In the genomic region with DNA sequence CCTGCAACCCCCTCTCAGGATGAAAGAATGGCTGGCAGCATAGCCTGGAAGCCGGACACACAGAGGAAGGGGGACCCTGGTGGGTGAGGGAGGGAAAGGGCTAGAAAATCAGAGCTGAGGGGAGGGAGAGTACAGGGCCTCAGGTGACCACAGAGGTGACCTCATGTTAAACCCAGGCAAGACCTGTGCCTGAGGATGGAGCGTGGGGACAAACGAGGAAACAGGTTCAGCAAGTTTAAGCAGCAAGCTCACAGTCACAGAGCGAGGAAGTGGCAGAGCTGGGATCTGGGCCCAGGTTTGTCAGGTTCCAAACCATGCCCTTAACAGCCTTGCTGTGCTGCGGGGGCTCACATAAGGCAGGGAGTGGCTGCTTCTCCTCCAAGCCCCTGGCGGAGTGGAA, we compare ENCODE assay signal across 20 cellular contexts. TPM values are rescaled to one million over a fixed set of nuclear protein-coding genes. Genes with fewer than 3 reads are reported as not detected.
DNase-seq lines count a peak whose midpoint lies in the region; ATAC-seq, FAIRE-seq and TF ChIP-seq lines count a peak whose summit lies in the region.
"Had no signal": no experiment of that assay in that cellular context is flagged by ENCODE, and none has a peak within 500 bp of the region (broad histone marks: within the 10 kb centered on the region; RNA-seq: fewer than 3 reads in every experiment).

No MANE protein-coding gene starts in this region.

- ATAC-seq in sciatic nerve (no peak), GM19397 (IDR thresholded peaks at IDR 0.05; ENCODE audit: unreplicated experiment) (no peak), GM21528 (IDR thresholded peaks at IDR 0.05; ENCODE audit: low FRiP score, unreplicated experiment) (no peak)
- ATAC-seq: activated CD4-positive, CD25-positive, alpha-beta regulatory T cell treated with anti-CD3 and anti-CD28 coated beads, Interleukin-2, amount 50 U/mL, for 24 hours; psoas muscle; T-cell had no signal

- WGBS in testis, 2 donors, result 90 to 91% methylated on average over 3 to 6 of the region's 6 CpGs

- CTCF ChIA-PET in PC-9 (lab: Charles Lee), result interaction anchor here (0.6 to 0.9 kb wide), 4 partner anchors 38 to 242 kb away, joined by 3 to 4 read pairs (median 4); no protein-coding TSS in a partner anchor

- H3K4me2 ChIP-seq in PC-9 (peak overlapping the region; percentile 30), keratinocyte (ENCODE audit: control insufficient read depth, extremely low read depth, insufficient read depth, low read depth, low read length) (no peak overlapping the region)

- TF ChIP-seq POLR2A in testis (IDR thresholded peaks at IDR 0.05), result no peak

- dilution Hi-C loops in keratinocyte (cut with MboI; ENCODE audit: extremely low pct_ligation_motif_present, low sequenced_read_pairs), result no loop called here

- POLR2A ChIA-PET in PC-9 (lab: Charles Lee; ENCODE audit: unreplicated experiment), result interaction anchor here (0.5 to 0.6 kb wide), 2 partner anchors 10 to 251 kb away, joined by 7 to 8 read pairs; no protein-coding TSS in a partner anchor

- intact Hi-C loops in PC-9 (cut with micrococcal nuclease; ENCODE audit: unreplicated experiment), result no loop called here
- intact Hi-C loops in testis (cut with DNase I; ENCODE audit: low total_unique reads), result loop anchor here (10.0 kb wide), 1 partner anchor 55 kb away; no protein-coding TSS in a partner anchor
- intact Hi-C loops in sciatic nerve (cut with DNase I), result no loop called here

- H3K9me3 ChIP-seq in PC-9 (ENCODE audit: insufficient read depth, low read depth) (no peaks in the 10 kb centered on the region), keratinocyte (ENCODE audit: control insufficient read depth, low read depth, low read length) (no peaks in the 10 kb centered on the region), testis (no peaks in the 10 kb centered on the region)
- H3K9me3 ChIP-seq: Peyer's patch, psoas muscle had no signal

- TF ChIP-seq CTCF in PC-9 (conservative IDR thresholded peaks at IDR 0.05) (no peak), keratinocyte (optimal IDR thresholded peaks at IDR 0.05 in 1 of 3, IDR thresholded peaks at IDR 0.05 in 1 of 3, conservative IDR thresholded peaks at IDR 0.05 in 1 of 3; ENCODE audit: extremely low read depth in 1 of 3, insufficient read depth in 2 of 3, low read length in 3 of 3) (no peak), testis (IDR thresholded peaks at IDR 0.05) (no peak)

- peaks cover 14% of the 10 kb centered on the region for H3K4me1 ChIP-seq in PC-9 (replicated peaks; ENCODE audit: insufficient read depth)
- peaks cover 11% of the 10 kb centered on the region for H3K4me1 ChIP-seq in keratinocyte (ENCODE audit: control insufficient read depth, extremely low read depth, insufficient read depth, low read length)
- H3K4me1 ChIP-seq in testis, result peaks cover 13% of the 10 kb centered on the region
- H3K4me1 ChIP-seq: Peyer's patch had no signal

- H3K27ac ChIP-seq in PC-9, result peak overlapping the region; percentile 35; the same call in 1 of the 2 replicates
- no peak overlapping the region for H3K27ac ChIP-seq in keratinocyte (ENCODE audit: control insufficient read depth, insufficient read depth, low read length)
- H3K27ac ChIP-seq in testis, result peak overlapping the region; percentile 2 to 76

- H3K4me3 ChIP-seq in PC-9, result no peak overlapping the region
- H3K4me3 ChIP-seq in keratinocyte (ENCODE audit: control insufficient read depth in 2 of 3, extremely low read depth in 1 of 3, insufficient read depth in 2 of 3, low read depth in 1 of 3, low read length in 3 of 3), result no peak overlapping the region
- no peak overlapping the region for H3K4me3 ChIP-seq in testis
- H3K4me3 ChIP-seq: Peyer's patch, psoas muscle had no signal

- H3K36me3 ChIP-seq in PC-9 (ENCODE audit: low read depth), result no peaks in the 10 kb centered on the region
- no peaks in the 10 kb centered on the region for H3K36me3 ChIP-seq in keratinocyte (ENCODE audit: control insufficient read depth in 2 of 2, extremely low read depth in 1 of 2, insufficient read depth in 2 of 2, low read length in 2 of 2)
- no peaks in the 10 kb centered on the region for H3K36me3 ChIP-seq in testis (ENCODE audit: low read depth, missing control alignments)
- H3K36me3 ChIP-seq: Peyer's patch had no signal

- peak; percentile 77 for FAIRE-seq in keratinocyte (lab: Jason Lieb, UNC)
- FAIRE-seq: GM12892, islet of Langerhans had no signal

- peak; percentile 52 for DNase-seq in HPDE6-E6E7 (ENCODE audit: extremely low spot score)
- peak; percentile 72 to 86 for DNase-seq in PC-9
- no peak for DNase-seq in keratinocyte (ENCODE audit: low read depth, low spot score)
- no peak for DNase-seq in testis
- no peak for DNase-seq in sciatic nerve (ENCODE audit: low spot score)
- DNase-seq in D341Med (ENCODE audit: low spot score), result no peak
- DNase-seq: CD4-positive, CD25-positive, alpha-beta regulatory T cell; foreskin melanocyte; NCI-H1048; NCI-H526 treated with DMSO at 0.1 percent for 48 hours; Peyer's patch; psoas muscle; stimulated activated CD4-positive, alpha-beta T cell treated with anti-CD3 and anti-CD28 coated beads, Interleukin-1b, Interleukin-23, amount 100 ng/mL, for 48 hours; stimulated activated CD8-positive, alpha-beta memory T cell treated with anti-CD3 and anti-CD28 coated beads, Interleukin-4, amount 100 ng/mL, for 48 hours; T-cell had no signal

- H3K79me2 ChIP-seq in PC-9 (ENCODE audit: low read depth) (no peaks in the 10 kb centered on the region), keratinocyte (ENCODE audit: control insufficient read depth, insufficient read depth, low read length) (no peaks in the 10 kb centered on the region)

- H3F3A ChIP-seq in PC-9 (ENCODE audit: insufficient read depth, low read depth), result 0 out of 2 replicates have a peak, but pooled peaks cover 4% of the 10 kb centered on the region

- H3K9me2 ChIP-seq in PC-9 (ENCODE audit: insufficient read depth), result no peaks in the 10 kb centered on the region

- H4K20me1 ChIP-seq in PC-9 (ENCODE audit: insufficient read depth) (no peaks in the 10 kb centered on the region), keratinocyte (ENCODE audit: control insufficient read depth, extremely low read depth, insufficient read depth, low read length) (no peaks in the 10 kb centered on the region)

- H2AFZ ChIP-seq in PC-9 (peak overlapping the region; percentile 23; the same call in 1 of the 2 replicates), keratinocyte (ENCODE audit: control insufficient read depth, low read length) (peak overlapping the region; percentile 26)

- no TSS peak for BruUV-seq in PC-9 (replicated peaks; lab: Mats Ljungman, UMichigan)

- H3K9ac ChIP-seq in keratinocyte (ENCODE audit: control insufficient read depth, extremely low read depth, insufficient read depth, low read length), result no peak overlapping the region

- H3K27me3 ChIP-seq in PC-9 (ENCODE audit: insufficient read depth, low read depth), result 0 out of 2 replicates have a peak, but pooled peaks cover 4% of the 10 kb centered on the region
- H3K27me3 ChIP-seq in keratinocyte (ENCODE audit: control insufficient read depth, extremely low read depth, insufficient read depth, low read length), result peaks cover 15% of the 10 kb centered on the region
- no peaks in the 10 kb centered on the region for H3K27me3 ChIP-seq in testis
- H3K27me3 ChIP-seq: Peyer's patch had no signal

- H3K9me1 ChIP-seq in keratinocyte (ENCODE audit: control insufficient read depth, extremely low read depth, insufficient read depth, low read length), result no peaks in the 10 kb centered on the region

RNA-seq across cellular contexts. Expression of a gene that starts 4.0 kb away (rescaled TPM):
- total RNA-seq in PC-9 (2021) (not detected in 2 replicates), testis (10 to 100 TPM in 1 of 2 donors, 1 to 10 TPM in 1; 9.3 to 17.5 TPM), sciatic nerve (2.3 TPM)
- polyA plus RNA-seq in keratinocyte (not detected in 3 replicates), testis (ENCODE audit: insufficient read depth, low read depth, low replicate concordance) (29.0 TPM)
- polyA plus RNA-seq in keratinocyte (2011; ENCODE audit: low read depth), result not detected
- not detected in 2 replicates for polyA plus RNA-seq in keratinocyte (2011; cell fraction: cytosol; rRNA removed)
- polyA plus RNA-seq in keratinocyte (2011; cell fraction: nucleus; rRNA removed), result not detected in 2 replicates
- not detected in 2 replicates for polyA plus RNA-seq in keratinocyte (2012; ENCODE audit: low replicate concordance)
- not detected in 3 replicates for polyA minus RNA-seq in keratinocyte
- not detected for polyA minus RNA-seq in keratinocyte (2011; cell fraction: cytosol; rRNA and poly(A)+ RNA removed)
- polyA minus RNA-seq in keratinocyte (2011; cell fraction: nucleus; rRNA and poly(A)+ RNA removed), result not detected in 2 replicates
- total RNA-seq: CD4-positive, CD25-positive, alpha-beta regulatory T cell; Peyer's patch; T-cell had no signal
- polyA plus RNA-seq: CD4-positive, CD25-positive, alpha-beta regulatory T cell had no signal

RNA-seq across cellular contexts. Expression of a gene that starts 39.4 kb away (rescaled TPM):
- total RNA-seq in PC-9 (2021) (0.22 and 0.30 TPM in 2 replicates), testis (1 to 10 TPM; 7.6 to 9.6 TPM), sciatic nerve (56.0 TPM)
- polyA plus RNA-seq in keratinocyte (0.05 to 0.07 TPM in 2 of 3 replicates, not detected in the other), testis (ENCODE audit: insufficient read depth, low read depth, low replicate concordance) (5.2 TPM)
- polyA plus RNA-seq in keratinocyte (2011; ENCODE audit: low read depth), result not detected
- polyA plus RNA-seq in keratinocyte (2011; cell fraction: cytosol; rRNA removed), result not detected in 2 replicates
- polyA plus RNA-seq in keratinocyte (2011; cell fraction: nucleus; rRNA removed), result not detected in 2 replicates
- polyA plus RNA-seq in keratinocyte (2012; ENCODE audit: low replicate concordance), result 0.19 TPM in 1 of 2 replicates, not detected in the other
- 0.36 TPM in 1 of 3 replicates, not detected in the others for polyA minus RNA-seq in keratinocyte
- polyA minus RNA-seq in keratinocyte (2011; cell fraction: cytosol; rRNA and poly(A)+ RNA removed), result not detected
- not detected in 2 replicates for polyA minus RNA-seq in keratinocyte (2011; cell fraction: nucleus; rRNA and poly(A)+ RNA removed)
- total RNA-seq: CD4-positive, CD25-positive, alpha-beta regulatory T cell; T-cell had no signal
- polyA plus RNA-seq: CD4-positive, CD25-positive, alpha-beta regulatory T cell had no signal

RNA-seq across cellular contexts. Expression of a gene that starts 46.3 kb away (rescaled TPM):
- total RNA-seq in PC-9 (2021) (not detected in 2 replicates), testis (1 to 10 TPM in 1 of 2 donors, under 1 TPM in 1; 0.87 to 1.2 TPM), sciatic nerve (0.40 TPM)
- polyA plus RNA-seq in keratinocyte (not detected in 3 replicates), testis (ENCODE audit: insufficient read depth, low read depth, low replicate concordance) (1.3 TPM)
- not detected for polyA plus RNA-seq in keratinocyte (2011; ENCODE audit: low read depth)
- not detected in 2 replicates for polyA plus RNA-seq in keratinocyte (2011; cell fraction: cytosol; rRNA removed)
- not detected in 2 replicates for polyA plus RNA-seq in keratinocyte (2011; cell fraction: nucleus; rRNA removed)
- not detected in 2 replicates for polyA plus RNA-seq in keratinocyte (2012; ENCODE audit: low replicate concordance)
- polyA minus RNA-seq in keratinocyte, result not detected in 3 replicates
- polyA minus RNA-seq in keratinocyte (2011; cell fraction: cytosol; rRNA and poly(A)+ RNA removed), result not detected
- polyA minus RNA-seq in keratinocyte (2011; cell fraction: nucleus; rRNA and poly(A)+ RNA removed), result not detected in 2 replicates
- total RNA-seq: CD4-positive, CD25-positive, alpha-beta regulatory T cell; Peyer's patch had no signal
- polyA plus RNA-seq: CD4-positive, CD25-positive, alpha-beta regulatory T cell had no signal

Comparison
In these comparisons a context has a peak if more than half of its experiments do, and no peak if none do; other contexts are left out.
1. DNase-seq: peak in HPDE6-E6E7 (single experiment) and PC-9 (2 of 2); none in keratinocyte (single experiment), testis (single experiment), sciatic nerve (single experiment) and D341Med (single experiment).